In the genomic region with DNA sequence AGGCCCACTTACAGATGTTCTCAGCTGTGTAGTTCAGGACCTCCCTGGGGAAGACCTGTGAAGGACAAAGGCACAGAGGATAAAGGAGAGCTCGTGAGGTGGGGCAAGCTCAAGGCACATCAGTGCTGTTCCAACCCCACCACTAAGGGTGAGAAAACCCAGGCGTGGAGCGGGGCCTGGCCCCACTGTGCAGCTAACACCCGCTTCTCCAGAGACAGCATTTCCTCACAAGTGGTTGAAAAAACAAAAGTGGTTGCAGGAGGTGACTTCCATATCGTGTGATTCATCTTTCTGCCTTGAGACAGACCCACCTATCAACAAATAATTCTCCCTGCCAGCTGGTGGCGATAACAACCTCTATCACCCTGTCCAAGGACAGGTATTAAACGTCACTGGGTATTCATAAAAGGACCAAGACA, we compare ENCODE assay signal across 9 cellular contexts. TPM values are rescaled to one million over a fixed set of nuclear protein-coding genes. Genes with fewer than 3 reads are reported as not detected.
A peak's percentile ranks its signal among the peaks of the same experiment; 100 is the strongest.
DNase-seq lines count a peak whose midpoint lies in the region; ATAC-seq, FAIRE-seq and TF ChIP-seq lines count a peak whose summit lies in the region.
"Had no signal": no experiment of that assay in that cellular context is flagged by ENCODE, and none has a peak within 500 bp of the region (broad histone marks: within the 10 kb centered on the region; RNA-seq: fewer than 3 reads in every experiment).

No MANE protein-coding gene starts in this region.

- FAIRE-seq in small intestine (lab: Jason Lieb, UNC): no peak

- CTCF ChIA-PET in GM10248 (lab: Yijun Ruan, JAX): interaction anchor here (0.8 to 2.9 kb wide), 5 partner anchors 9 to 36 kb away, joined by 3 to 8 read pairs (median 4); no protein-coding TSS in a partner anchor

- peak; percentile 24 for TF ChIP-seq CTCF in choroid plexus epithelial cell (conservative IDR thresholded peaks at IDR 0.05; ENCODE audit: low read depth, low read length)
- TF ChIP-seq CTCF in GM10248 (IDR thresholded peaks at IDR 0.05; ENCODE audit: control extremely low read depth, extremely low read depth, low read depth, missing control alignments): no peak

- in situ Hi-C loops in SK-MEL-5 (cut with HindIII; ENCODE audit: low pct_unique_long_range_greater_than_20kb, low sequenced_read_pairs): no loop called here

- no peaks in the 10 kb centered on the region for H3K27me3 ChIP-seq in small intestine (ENCODE audit: control insufficient read depth in 2 of 2, insufficient read depth in 2 of 2, low read length in 2 of 2)

- no peak overlapping the region for H3K27ac ChIP-seq in small intestine (ENCODE audit: low read depth in 1 of 2, low read length in 1 of 2)

- no peak for ATAC-seq in HG03139 (IDR thresholded peaks at IDR 0.05; ENCODE audit: unreplicated experiment)
- ATAC-seq: Panc1 had no signal

- no peaks in the 10 kb centered on the region for H3K9me3 ChIP-seq in small intestine (ENCODE audit: control insufficient read depth, low read depth)

- peak; percentile 48 for DNase-seq in activated CD4-positive, alpha-beta T cell treated with anti-CD3 and anti-CD28 coated beads for 48 hours
- DNase-seq in activated CD4-positive, alpha-beta T cell treated with anti-CD3 and anti-CD28 coated beads for 4 hours: no peak
- DNase-seq in SK-MEL-5 (ENCODE audit: low read depth, low spot score): peak; percentile 6
- peak; percentile 67 for DNase-seq in choroid plexus epithelial cell (ENCODE audit: low read depth)
- DNase-seq in small intestine: peak; percentile 86
- DNase-seq in GM10248 (ENCODE audit: extremely low spot score): no peak
- DNase-seq in DMS114 treated with DMSO at 0.1 percent for 48 hours (lab: John Stamatoyannopoulos, UW; ENCODE audit: unreplicated experiment): no peak

- H3K4me3 ChIP-seq in choroid plexus epithelial cell (ENCODE audit: low read depth, low read length) (no peak overlapping the region), small intestine (ENCODE audit: low read depth in 1 of 2, low read length in 2 of 2) (no peak overlapping the region)

- H3K36me3 ChIP-seq in small intestine (ENCODE audit: control insufficient read depth in 2 of 2, insufficient read depth in 2 of 2, low read length in 2 of 2): peaks cover 0 to 20% of the 10 kb centered on the region in 2 donors

- POLR2A ChIA-PET in GM10248 (lab: Yijun Ruan, JAX): no interaction called here

- WGBS in small intestine, 3 donors: 47 to 61% (median 48%) methylated on average over 7 of the region's 7 CpGs

- no peaks in the 10 kb centered on the region for H3K4me1 ChIP-seq in small intestine (ENCODE audit: control insufficient read depth in 2 of 2, insufficient read depth in 1 of 2, low read depth in 1 of 2, low read length in 1 of 2)

RNA-seq across cellular contexts. Expression of gene SNN, which starts 30.0 kb away (rescaled TPM):
- 22.0 and 23.7 TPM in 2 replicates for total RNA-seq in SK-MEL-5 (2014; rRNA removed; shearing (Covaris generic))
- 23.9 and 30.6 TPM in 2 replicates for polyA plus RNA-seq in SK-MEL-5 (2015; cell fraction: cytosol; rRNA removed)
- 10.5 and 11.7 TPM in 2 replicates for polyA plus RNA-seq in SK-MEL-5 (2015; cell fraction: nucleus; rRNA removed)
- polyA plus RNA-seq in small intestine: 10 to 100 TPM in 1 of 3 donors, 1 to 10 TPM in 2; 9.6 to 15.7 (median 9.7) TPM

RNA-seq across cellular contexts. Expression of gene TXNDC11, which starts 44.4 kb away (rescaled TPM):
- total RNA-seq in SK-MEL-5 (2014; rRNA removed; shearing (Covaris generic)): 27.5 and 32.5 TPM in 2 replicates
- polyA plus RNA-seq in SK-MEL-5 (2015; cell fraction: cytosol; rRNA removed): 34.9 and 46.6 TPM in 2 replicates
- polyA plus RNA-seq in SK-MEL-5 (2015; cell fraction: nucleus; rRNA removed): 14.8 and 26.0 TPM in 2 replicates
- 10 to 100 TPM; 49.7 to 73.4 (median 49.7) TPM for polyA plus RNA-seq in small intestine

Comparison
In these comparisons a context has a peak if more than half of its experiments do, and no peak if none do; other contexts are left out.
1. DNase-seq: peak in activated CD4-positive, alpha-beta T cell treated with anti-CD3 and anti-CD28 coated beads for 48 hours (single experiment), SK-MEL-5 (single experiment), choroid plexus epithelial cell (single experiment) and small intestine (single experiment); none in activated CD4-positive, alpha-beta T cell treated with anti-CD3 and anti-CD28 coated beads for 4 hours (0 of 2), GM10248 (single experiment) and DMS114 treated with DMSO at 0.1 percent for 48 hours (single experiment).